ENCODE assay signal across 12 cellular contexts in the genomic region with DNA sequence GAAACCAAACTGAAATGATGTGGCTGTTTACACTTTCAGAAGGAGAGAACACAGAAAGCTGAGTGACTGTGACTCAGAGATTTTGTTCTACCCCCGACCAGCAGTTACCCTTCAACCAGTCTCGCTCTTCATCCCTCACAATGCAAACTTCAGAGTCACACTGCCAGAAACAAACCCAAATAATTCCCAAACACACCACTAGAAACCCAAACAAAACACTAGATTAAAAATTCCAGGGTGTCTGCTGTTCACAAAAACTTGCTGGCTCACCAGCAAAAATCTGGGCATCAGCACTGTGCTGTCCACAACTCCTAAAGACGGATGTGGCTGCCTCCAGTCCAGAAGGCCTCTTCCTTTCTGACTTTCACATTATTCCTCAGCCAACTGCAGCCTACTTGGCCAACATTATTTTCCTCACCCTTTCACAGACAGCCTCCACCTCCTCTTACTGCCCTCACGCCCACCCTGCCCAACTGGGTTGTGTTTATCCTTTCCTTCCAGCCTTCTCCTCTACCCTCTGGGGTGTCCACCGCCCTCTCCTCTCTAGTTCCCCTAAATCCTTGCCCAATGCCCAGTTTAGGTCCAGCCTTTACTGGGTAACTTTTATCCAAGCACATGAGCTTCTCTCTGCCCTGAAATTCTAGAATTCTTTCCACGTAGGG.
DNase-seq lines count a peak whose midpoint lies in the region; ATAC-seq and TF ChIP-seq lines count a peak whose summit lies in the region.
"Had no signal": no experiment of that assay in that cellular context is flagged by ENCODE, and none has a peak within 500 bp of the region (broad histone marks: within the 10 kb centered on the region; RNA-seq: fewer than 3 reads in every experiment).

No MANE protein-coding gene starts in this region.

- no peak for TF ChIP-seq POLR2A in upper lobe of left lung (IDR thresholded peaks at IDR 0.05)

- peak overlapping the region; percentile 10 to 58 (median 18) for H3K27ac ChIP-seq in upper lobe of left lung

- H3K27me3 ChIP-seq in upper lobe of left lung: no peaks in the 10 kb centered on the region

- no peak for TF ChIP-seq EP300 in upper lobe of left lung (IDR thresholded peaks at IDR 0.05)

- TF ChIP-seq CTCF in fibroblast of the aortic adventitia (IDR thresholded peaks at IDR 0.05; ENCODE audit: insufficient read depth, low read length): peak; percentile 7
- no peak for TF ChIP-seq CTCF in upper lobe of left lung (IDR thresholded peaks at IDR 0.05)
- TF ChIP-seq CTCF in GM10248 (IDR thresholded peaks at IDR 0.05; ENCODE audit: control extremely low read depth, extremely low read depth, low read depth, missing control alignments): no peak

- POLR2A ChIA-PET in GM10248 (lab: Yijun Ruan, JAX): no interaction called here

- peaks cover 0 to 6% (median 5%) of the 10 kb centered on the region in 4 donors for H3K4me1 ChIP-seq in upper lobe of left lung

- no peaks in the 10 kb centered on the region for H3K36me3 ChIP-seq in upper lobe of left lung

- CTCF ChIA-PET in GM10248 (lab: Yijun Ruan, JAX): no interaction called here

- no peaks in the 10 kb centered on the region for H3K9me3 ChIP-seq in upper lobe of left lung

- ATAC-seq in GM21526 (IDR thresholded peaks at IDR 0.05; ENCODE audit: low FRiP score, unreplicated experiment) (peak; percentile 79), HG03442 (IDR thresholded peaks at IDR 0.05; ENCODE audit: unreplicated experiment) (peak; percentile 63), upper lobe of left lung (ENCODE audit: low FRiP score in 2 of 2) (peak in 1 of 2 donors; percentile 46), SK-N-SH treated with all-trans-retinoic acid at 6 μM for 48 hours (no peak)
- ATAC-seq: activated CD4-positive, alpha-beta T cell treated with anti-CD3 and anti-CD28 coated beads for 36 hours had no signal

- H3K4me3 ChIP-seq in fibroblast of the aortic adventitia (ENCODE audit: low read depth, low read length) (peak overlapping the region; percentile 9), upper lobe of left lung (no peak overlapping the region)

- peak; percentile 77 for DNase-seq in fibroblast of the aortic adventitia (ENCODE audit: low read depth)
- no peak for DNase-seq in upper lobe of left lung
- no peak for DNase-seq in NCI-H2196 treated with DMSO at 0.1 percent for 48 hours (lab: John Stamatoyannopoulos, UW; ENCODE audit: unreplicated experiment)
- no peak for DNase-seq in GM10248 (ENCODE audit: extremely low spot score)
- DNase-seq: activated CD4-positive, alpha-beta T cell treated with anti-CD3 and anti-CD28 coated beads for 36 hours; H9; islet precursor cell; NCI-H1048; NCI-H82 had no signal

- 69 to 70% methylated on average over 6 of the region's 6 CpGs for WGBS in upper lobe of left lung, 2 donors

TF ChIP-seq in SK-N-SH treated with all-trans-retinoic acid at 6 μM for 48 hours, 23 proteins besides CTCF, POLR2A, EP300 and RAD21:
- TF ChIP-seq BACH2 (CRISPR knock-in tag; IDR thresholded peaks at IDR 0.05; ENCODE audit: borderline replicate concordance) (no peak), SNAI2 (CRISPR knock-in tag; IDR thresholded peaks at IDR 0.05) (no peak), TOX (CRISPR knock-in tag; IDR thresholded peaks at IDR 0.05; ENCODE audit: borderline replicate concordance) (no peak), TCF4 (CRISPR knock-in tag; IDR thresholded peaks at IDR 0.05; ENCODE audit: borderline replicate concordance) (no peak), ZNF565 (CRISPR knock-in tag; conservative IDR thresholded peaks at IDR 0.05; ENCODE audit: low read depth) (no peak), CSDC2 (CRISPR knock-in tag; IDR thresholded peaks at IDR 0.05) (no peak)
- TF ChIP-seq, protein P1, sequence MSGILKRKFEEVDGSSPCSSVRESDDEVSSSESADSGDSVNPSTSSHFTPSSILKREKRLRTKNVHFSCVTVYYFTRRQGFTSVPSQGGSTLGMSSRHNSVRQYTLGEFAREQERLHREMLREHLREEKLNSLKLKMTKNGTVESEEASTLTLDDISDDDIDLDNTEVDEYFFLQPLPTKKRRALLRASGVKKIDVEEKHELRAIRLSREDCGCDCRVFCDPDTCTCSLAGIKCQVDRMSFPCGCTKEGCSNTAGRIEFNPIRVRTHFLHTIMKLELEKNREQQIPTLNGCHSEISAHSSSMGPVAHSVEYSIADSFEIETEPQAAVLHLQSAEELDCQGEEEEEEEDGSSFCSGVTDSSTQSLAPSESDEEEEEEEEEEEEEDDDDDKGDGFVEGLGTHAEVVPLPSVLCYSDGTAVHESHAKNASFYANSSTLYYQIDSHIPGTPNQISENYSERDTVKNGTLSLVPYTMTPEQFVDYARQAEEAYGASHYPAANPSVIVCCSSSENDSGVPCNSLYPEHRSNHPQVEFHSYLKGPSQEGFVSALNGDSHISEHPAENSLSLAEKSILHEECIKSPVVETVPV (CRISPR knock-in tag; IDR thresholded peaks at IDR 0.05): no peak
- TF ChIP-seq, protein P2, sequence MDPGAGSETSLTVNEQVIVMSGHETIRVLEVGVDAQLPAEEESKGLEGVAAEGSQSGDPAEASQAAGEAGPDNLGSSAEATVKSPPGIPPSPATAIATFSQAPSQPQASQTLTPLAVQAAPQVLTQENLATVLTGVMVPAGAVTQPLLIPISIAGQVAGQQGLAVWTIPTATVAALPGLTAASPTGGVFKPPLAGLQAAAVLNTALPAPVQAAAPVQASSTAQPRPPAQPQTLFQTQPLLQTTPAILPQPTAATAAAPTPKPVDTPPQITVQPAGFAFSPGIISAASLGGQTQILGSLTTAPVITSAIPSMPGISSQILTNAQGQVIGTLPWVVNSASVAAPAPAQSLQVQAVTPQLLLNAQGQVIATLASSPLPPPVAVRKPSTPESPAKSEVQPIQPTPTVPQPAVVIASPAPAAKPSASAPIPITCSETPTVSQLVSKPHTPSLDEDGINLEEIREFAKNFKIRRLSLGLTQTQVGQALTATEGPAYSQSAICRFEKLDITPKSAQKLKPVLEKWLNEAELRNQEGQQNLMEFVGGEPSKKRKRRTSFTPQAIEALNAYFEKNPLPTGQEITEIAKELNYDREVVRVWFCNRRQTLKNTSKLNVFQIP (CRISPR knock-in tag; IDR thresholded peaks at IDR 0.05; ENCODE audit: borderline replicate concordance, low read depth): no peak
- TF ChIP-seq, protein P3, sequence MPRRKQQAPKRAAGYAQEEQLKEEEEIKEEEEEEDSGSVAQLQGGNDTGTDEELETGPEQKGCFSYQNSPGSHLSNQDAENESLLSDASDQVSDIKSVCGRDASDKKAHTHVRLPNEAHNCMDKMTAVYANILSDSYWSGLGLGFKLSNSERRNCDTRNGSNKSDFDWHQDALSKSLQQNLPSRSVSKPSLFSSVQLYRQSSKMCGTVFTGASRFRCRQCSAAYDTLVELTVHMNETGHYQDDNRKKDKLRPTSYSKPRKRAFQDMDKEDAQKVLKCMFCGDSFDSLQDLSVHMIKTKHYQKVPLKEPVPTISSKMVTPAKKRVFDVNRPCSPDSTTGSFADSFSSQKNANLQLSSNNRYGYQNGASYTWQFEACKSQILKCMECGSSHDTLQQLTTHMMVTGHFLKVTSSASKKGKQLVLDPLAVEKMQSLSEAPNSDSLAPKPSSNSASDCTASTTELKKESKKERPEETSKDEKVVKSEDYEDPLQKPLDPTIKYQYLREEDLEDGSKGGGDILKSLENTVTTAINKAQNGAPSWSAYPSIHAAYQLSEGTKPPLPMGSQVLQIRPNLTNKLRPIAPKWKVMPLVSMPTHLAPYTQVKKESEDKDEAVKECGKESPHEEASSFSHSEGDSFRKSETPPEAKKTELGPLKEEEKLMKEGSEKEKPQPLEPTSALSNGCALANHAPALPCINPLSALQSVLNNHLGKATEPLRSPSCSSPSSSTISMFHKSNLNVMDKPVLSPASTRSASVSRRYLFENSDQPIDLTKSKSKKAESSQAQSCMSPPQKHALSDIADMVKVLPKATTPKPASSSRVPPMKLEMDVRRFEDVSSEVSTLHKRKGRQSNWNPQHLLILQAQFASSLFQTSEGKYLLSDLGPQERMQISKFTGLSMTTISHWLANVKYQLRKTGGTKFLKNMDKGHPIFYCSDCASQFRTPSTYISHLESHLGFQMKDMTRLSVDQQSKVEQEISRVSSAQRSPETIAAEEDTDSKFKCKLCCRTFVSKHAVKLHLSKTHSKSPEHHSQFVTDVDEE (CRISPR knock-in tag; IDR thresholded peaks at IDR 0.05): no peak
